1 cellular context compared by ENCODE assay signal in genomic region chr11:58164389-58164788, GRCh38.
TF ChIP-seq lines count a peak whose summit lies in the region.

No MANE protein-coding gene starts in this region.

TF ChIP-seq in HepG2, 621 proteins besides CTCF, POLR2A, EP300 and RAD21:
- TF ChIP-seq ZNF788 (CRISPR knock-in tag; IDR thresholded peaks at IDR 0.05; ENCODE audit: borderline replicate concordance) = 0 out of 2 replicates have a peak, but pooled peaks have one; percentile 21
- TF ChIP-seq ZNF496 (CRISPR knock-in tag; IDR thresholded peaks at IDR 0.05; ENCODE audit: insufficient replicate concordance) = no peak
- peak; percentile 12 for TF ChIP-seq ZEB1 (IDR thresholded peaks at IDR 0.05; ENCODE audit: insufficient replicate concordance, low read depth)
TF ChIP-seq in HepG2: peak in this region for 2.
